Comparison of ENCODE assay signal across 1 cellular context in the genomic region with DNA sequence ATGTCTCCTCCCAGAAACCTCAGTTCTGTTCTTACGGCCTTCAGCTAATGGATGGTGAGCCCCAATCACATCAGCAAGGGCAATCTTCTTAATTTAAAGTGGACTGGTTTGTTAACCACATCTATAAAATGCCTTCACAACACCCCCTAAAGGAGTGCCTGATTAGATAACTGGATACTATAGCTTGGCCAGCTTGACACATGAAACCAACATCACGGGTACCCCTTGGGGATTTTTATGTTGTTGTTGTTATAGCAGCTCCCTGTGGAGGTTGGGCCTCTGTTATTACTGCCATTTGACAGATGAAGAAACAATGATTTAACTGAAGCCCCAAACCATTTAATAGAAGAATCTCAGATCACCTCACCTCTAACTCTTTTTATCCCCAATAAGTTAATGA.
A peak's percentile ranks its signal among the peaks of the same experiment; 100 is the strongest.
TF ChIP-seq lines count a peak whose summit lies in the region.

No MANE protein-coding gene starts in this region.

TF ChIP-seq in HEK293, 187 proteins besides CTCF, POLR2A, EP300 and RAD21 (continued from another document and continues in another):
- TF ChIP-seq, protein P1, sequence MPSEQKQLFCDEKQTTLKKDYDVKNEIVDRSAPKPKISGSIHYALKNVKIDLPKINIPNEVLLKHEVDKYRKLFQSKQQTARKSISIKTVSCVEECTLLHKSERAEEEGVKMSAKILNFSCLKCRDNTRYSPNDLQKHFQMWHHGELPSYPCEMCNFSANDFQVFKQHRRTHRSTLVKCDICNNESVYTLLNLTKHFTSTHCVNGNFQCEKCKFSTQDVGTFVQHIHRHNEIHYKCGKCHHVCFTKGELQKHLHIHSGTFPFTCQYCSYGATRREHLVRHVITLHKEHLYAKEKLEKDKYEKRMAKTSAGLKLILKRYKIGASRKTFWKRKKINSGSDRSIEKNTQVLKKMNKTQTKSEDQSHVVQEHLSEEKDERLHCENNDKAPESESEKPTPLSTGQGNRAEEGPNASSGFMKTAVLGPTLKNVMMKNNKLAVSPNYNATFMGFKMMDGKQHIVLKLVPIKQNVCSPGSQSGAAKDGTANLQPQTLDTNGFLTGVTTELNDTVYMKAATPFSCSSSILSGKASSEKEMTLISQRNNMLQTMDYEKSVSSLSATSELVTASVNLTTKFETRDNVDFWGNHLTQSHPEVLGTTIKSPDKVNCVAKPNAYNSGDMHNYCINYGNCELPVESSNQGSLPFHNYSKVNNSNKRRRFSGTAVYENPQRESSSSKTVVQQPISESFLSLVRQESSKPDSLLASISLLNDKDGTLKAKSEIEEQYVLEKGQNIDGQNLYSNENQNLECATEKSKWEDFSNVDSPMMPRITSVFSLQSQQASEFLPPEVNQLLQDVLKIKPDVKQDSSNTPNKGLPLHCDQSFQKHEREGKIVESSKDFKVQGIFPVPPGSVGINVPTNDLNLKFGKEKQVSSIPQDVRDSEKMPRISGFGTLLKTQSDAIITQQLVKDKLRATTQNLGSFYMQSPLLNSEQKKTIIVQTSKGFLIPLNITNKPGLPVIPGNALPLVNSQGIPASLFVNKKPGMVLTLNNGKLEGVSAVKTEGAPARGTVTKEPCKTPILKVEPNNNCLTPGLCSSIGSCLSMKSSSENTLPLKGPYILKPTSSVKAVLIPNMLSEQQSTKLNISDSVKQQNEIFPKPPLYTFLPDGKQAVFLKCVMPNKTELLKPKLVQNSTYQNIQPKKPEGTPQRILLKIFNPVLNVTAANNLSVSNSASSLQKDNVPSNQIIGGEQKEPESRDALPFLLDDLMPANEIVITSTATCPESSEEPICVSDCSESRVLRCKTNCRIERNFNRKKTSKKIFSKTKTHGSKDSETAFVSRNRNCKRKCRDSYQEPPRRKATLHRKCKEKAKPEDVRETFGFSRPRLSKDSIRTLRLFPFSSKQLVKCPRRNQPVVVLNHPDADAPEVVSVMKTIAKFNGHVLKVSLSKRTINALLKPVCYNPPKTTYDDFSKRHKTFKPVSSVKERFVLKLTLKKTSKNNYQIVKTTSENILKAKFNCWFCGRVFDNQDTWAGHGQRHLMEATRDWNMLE (tag by site-specific recombination; conservative IDR thresholded peaks at IDR 0.05; ENCODE audit: low read depth) = no peak
- TF ChIP-seq ZNF112 (tag by site-specific recombination; IDR thresholded peaks at IDR 0.05) = no peak
- no peak for TF ChIP-seq MYNN (tag by site-specific recombination; IDR thresholded peaks at IDR 0.05; ENCODE audit: borderline replicate concordance)
- TF ChIP-seq ZNF16 (tag by site-specific recombination; IDR thresholded peaks at IDR 0.05; ENCODE audit: low read depth) = no peak
- no peak for TF ChIP-seq ZNF777 (tag by site-specific recombination; IDR thresholded peaks at IDR 0.05; ENCODE audit: borderline replicate concordance)
- peak; percentile 56; the same call in 1 of the 2 replicates for TF ChIP-seq SP7 (tag by site-specific recombination; IDR thresholded peaks at IDR 0.05)
- TF ChIP-seq, protein P2, sequence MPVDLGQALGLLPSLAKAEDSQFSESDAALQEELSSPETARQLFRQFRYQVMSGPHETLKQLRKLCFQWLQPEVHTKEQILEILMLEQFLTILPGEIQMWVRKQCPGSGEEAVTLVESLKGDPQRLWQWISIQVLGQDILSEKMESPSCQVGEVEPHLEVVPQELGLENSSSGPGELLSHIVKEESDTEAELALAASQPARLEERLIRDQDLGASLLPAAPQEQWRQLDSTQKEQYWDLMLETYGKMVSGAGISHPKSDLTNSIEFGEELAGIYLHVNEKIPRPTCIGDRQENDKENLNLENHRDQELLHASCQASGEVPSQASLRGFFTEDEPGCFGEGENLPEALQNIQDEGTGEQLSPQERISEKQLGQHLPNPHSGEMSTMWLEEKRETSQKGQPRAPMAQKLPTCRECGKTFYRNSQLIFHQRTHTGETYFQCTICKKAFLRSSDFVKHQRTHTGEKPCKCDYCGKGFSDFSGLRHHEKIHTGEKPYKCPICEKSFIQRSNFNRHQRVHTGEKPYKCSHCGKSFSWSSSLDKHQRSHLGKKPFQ (tag by site-specific recombination; IDR thresholded peaks at IDR 0.05) = peak; percentile 40; the same call in 1 of the 2 replicates
- peak; percentile 77 for TF ChIP-seq ZEB2 (tag by site-specific recombination; IDR thresholded peaks at IDR 0.05)
- peak; percentile 73; the same call in 1 of the 2 replicates for TF ChIP-seq ZNF24 (tag by site-specific recombination; IDR thresholded peaks at IDR 0.05)
- TF ChIP-seq, protein P3, sequence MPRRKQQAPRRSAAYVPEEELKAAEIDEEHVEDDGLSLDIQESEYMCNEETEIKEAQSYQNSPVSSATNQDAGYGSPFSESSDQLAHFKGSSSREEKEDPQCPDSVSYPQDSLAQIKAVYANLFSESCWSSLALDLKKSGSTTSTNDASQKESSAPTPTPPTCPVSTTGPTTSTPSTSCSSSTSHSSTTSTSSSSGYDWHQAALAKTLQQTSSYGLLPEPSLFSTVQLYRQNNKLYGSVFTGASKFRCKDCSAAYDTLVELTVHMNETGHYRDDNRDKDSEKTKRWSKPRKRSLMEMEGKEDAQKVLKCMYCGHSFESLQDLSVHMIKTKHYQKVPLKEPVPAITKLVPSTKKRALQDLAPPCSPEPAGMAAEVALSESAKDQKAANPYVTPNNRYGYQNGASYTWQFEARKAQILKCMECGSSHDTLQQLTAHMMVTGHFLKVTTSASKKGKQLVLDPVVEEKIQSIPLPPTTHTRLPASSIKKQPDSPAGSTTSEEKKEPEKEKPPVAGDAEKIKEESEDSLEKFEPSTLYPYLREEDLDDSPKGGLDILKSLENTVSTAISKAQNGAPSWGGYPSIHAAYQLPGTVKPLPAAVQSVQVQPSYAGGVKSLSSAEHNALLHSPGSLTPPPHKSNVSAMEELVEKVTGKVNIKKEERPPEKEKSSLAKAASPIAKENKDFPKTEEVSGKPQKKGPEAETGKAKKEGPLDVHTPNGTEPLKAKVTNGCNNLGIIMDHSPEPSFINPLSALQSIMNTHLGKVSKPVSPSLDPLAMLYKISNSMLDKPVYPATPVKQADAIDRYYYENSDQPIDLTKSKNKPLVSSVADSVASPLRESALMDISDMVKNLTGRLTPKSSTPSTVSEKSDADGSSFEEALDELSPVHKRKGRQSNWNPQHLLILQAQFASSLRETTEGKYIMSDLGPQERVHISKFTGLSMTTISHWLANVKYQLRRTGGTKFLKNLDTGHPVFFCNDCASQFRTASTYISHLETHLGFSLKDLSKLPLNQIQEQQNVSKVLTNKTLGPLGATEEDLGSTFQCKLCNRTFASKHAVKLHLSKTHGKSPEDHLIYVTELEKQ (tag by site-specific recombination; IDR thresholded peaks at IDR 0.05; ENCODE audit: borderline replicate concordance) = peak; percentile 32; the same call in 1 of the 2 replicates
- TF ChIP-seq ZBTB8A (tag by site-specific recombination; IDR thresholded peaks at IDR 0.05) = peak; percentile 61; the same call in 1 of the 2 replicates
- TF ChIP-seq, protein P4, sequence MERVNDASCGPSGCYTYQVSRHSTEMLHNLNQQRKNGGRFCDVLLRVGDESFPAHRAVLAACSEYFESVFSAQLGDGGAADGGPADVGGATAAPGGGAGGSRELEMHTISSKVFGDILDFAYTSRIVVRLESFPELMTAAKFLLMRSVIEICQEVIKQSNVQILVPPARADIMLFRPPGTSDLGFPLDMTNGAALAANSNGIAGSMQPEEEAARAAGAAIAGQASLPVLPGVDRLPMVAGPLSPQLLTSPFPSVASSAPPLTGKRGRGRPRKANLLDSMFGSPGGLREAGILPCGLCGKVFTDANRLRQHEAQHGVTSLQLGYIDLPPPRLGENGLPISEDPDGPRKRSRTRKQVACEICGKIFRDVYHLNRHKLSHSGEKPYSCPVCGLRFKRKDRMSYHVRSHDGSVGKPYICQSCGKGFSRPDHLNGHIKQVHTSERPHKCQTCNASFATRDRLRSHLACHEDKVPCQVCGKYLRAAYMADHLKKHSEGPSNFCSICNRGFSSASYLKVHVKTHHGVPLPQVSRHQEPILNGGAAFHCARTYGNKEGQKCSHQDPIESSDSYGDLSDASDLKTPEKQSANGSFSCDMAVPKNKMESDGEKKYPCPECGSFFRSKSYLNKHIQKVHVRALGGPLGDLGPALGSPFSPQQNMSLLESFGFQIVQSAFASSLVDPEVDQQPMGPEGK (tag by site-specific recombination; IDR thresholded peaks at IDR 0.05) = 0 out of 2 replicates have a peak, but pooled peaks have one; percentile 64
- TF ChIP-seq ZNF529 (tag by site-specific recombination; IDR thresholded peaks at IDR 0.05; ENCODE audit: insufficient replicate concordance) = no peak
- TF ChIP-seq, protein P5, sequence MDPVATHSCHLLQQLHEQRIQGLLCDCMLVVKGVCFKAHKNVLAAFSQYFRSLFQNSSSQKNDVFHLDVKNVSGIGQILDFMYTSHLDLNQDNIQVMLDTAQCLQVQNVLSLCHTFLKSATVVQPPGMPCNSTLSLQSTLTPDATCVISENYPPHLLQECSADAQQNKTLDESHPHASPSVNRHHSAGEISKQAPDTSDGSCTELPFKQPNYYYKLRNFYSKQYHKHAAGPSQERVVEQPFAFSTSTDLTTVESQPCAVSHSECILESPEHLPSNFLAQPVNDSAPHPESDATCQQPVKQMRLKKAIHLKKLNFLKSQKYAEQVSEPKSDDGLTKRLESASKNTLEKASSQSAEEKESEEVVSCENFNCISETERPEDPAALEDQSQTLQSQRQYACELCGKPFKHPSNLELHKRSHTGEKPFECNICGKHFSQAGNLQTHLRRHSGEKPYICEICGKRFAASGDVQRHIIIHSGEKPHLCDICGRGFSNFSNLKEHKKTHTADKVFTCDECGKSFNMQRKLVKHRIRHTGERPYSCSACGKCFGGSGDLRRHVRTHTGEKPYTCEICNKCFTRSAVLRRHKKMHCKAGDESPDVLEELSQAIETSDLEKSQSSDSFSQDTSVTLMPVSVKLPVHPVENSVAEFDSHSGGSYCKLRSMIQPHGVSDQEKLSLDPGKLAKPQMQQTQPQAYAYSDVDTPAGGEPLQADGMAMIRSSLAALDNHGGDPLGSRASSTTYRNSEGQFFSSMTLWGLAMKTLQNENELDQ (tag by site-specific recombination; IDR thresholded peaks at IDR 0.05; ENCODE audit: low read depth) = no peak
- no peak for TF ChIP-seq HOXC10 (CRISPR knock-in tag; IDR thresholded peaks at IDR 0.05)
- no peak for TF ChIP-seq ZNF626 (tag by site-specific recombination; IDR thresholded peaks at IDR 0.05)
- TF ChIP-seq ZNF223 (tag by site-specific recombination; IDR thresholded peaks at IDR 0.05) = no peak
- TF ChIP-seq ZSCAN23 (tag by site-specific recombination; IDR thresholded peaks at IDR 0.05) = no peak
- TF ChIP-seq ZNF184 (tag by site-specific recombination; IDR thresholded peaks at IDR 0.05) = no peak
- TF ChIP-seq ZNF211 (tag by site-specific recombination; IDR thresholded peaks at IDR 0.05; ENCODE audit: low read depth) = no peak
- TF ChIP-seq ZNF560 (tag by site-specific recombination; IDR thresholded peaks at IDR 0.05; ENCODE audit: borderline replicate concordance) = no peak
- TF ChIP-seq, protein P6, sequence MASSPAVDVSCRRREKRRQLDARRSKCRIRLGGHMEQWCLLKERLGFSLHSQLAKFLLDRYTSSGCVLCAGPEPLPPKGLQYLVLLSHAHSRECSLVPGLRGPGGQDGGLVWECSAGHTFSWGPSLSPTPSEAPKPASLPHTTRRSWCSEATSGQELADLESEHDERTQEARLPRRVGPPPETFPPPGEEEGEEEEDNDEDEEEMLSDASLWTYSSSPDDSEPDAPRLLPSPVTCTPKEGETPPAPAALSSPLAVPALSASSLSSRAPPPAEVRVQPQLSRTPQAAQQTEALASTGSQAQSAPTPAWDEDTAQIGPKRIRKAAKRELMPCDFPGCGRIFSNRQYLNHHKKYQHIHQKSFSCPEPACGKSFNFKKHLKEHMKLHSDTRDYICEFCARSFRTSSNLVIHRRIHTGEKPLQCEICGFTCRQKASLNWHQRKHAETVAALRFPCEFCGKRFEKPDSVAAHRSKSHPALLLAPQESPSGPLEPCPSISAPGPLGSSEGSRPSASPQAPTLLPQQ (tag by site-specific recombination; IDR thresholded peaks at IDR 0.05) = peak; percentile 90
- TF ChIP-seq ZNF23 (tag by site-specific recombination; IDR thresholded peaks at IDR 0.05; ENCODE audit: borderline replicate concordance) = no peak
- no peak for TF ChIP-seq ZBTB48 (tag by site-specific recombination; IDR thresholded peaks at IDR 0.05)
- TF ChIP-seq, protein P7, sequence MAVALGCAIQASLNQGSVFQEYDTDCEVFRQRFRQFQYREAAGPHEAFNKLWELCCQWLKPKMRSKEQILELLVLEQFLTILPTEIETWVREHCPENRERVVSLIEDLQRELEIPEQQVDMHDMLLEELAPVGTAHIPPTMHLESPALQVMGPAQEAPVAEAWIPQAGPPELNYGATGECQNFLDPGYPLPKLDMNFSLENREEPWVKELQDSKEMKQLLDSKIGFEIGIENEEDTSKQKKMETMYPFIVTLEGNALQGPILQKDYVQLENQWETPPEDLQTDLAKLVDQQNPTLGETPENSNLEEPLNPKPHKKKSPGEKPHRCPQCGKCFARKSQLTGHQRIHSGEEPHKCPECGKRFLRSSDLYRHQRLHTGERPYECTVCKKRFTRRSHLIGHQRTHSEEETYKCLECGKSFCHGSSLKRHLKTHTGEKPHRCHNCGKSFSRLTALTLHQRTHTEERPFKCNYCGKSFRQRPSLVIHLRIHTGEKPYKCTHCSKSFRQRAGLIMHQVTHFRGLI (tag by site-specific recombination; IDR thresholded peaks at IDR 0.05) = no peak
- TF ChIP-seq, protein P8, sequence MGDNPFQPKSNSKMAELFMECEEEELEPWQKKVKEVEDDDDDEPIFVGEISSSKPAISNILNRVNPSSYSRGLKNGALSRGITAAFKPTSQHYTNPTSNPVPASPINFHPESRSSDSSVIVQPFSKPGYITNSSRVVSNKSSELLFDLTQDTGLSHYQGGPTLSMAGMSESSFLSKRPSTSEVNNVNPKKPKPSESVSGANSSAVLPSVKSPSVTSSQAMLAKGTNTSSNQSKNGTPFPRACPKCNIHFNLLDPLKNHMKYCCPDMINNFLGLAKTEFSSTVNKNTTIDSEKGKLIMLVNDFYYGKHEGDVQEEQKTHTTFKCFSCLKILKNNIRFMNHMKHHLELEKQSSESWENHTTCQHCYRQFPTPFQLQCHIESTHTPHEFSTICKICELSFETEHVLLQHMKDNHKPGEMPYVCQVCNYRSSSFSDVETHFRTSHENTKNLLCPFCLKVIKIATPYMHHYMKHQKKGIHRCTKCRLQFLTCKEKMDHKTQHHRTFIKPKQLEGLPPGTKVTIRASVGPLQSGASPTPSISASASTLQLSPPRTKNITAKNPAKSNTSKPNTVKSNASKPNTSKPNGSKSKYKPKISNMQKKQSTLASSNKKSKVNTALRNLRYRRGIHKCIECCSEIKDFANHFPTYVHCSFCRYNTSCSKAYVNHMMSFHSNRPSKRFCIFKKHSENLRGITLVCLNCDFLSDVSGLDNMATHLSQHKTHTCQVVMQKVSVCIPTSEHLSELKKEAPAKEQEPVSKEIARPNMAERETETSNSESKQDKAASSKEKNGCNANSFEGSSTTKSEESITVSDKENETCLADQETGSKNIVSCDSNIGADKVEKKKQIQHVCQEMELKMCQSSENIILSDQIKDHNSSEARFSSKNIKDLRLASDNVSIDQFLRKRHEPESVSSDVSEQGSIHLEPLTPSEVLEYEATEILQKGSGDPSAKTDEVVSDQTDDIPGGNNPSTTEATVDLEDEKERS (tag by site-specific recombination; IDR thresholded peaks at IDR 0.05) = no peak
- 0 out of 2 replicates have a peak, but pooled peaks have one; percentile 19 for TF ChIP-seq ZSCAN16 (tag by site-specific recombination; IDR thresholded peaks at IDR 0.05)
- TF ChIP-seq, protein P9, sequence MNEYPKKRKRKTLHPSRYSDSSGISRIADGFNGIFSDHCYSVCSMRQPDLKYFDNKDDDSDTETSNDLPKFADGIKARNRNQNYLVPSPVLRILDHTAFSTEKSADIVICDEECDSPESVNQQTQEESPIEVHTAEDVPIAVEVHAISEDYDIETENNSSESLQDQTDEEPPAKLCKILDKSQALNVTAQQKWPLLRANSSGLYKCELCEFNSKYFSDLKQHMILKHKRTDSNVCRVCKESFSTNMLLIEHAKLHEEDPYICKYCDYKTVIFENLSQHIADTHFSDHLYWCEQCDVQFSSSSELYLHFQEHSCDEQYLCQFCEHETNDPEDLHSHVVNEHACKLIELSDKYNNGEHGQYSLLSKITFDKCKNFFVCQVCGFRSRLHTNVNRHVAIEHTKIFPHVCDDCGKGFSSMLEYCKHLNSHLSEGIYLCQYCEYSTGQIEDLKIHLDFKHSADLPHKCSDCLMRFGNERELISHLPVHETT (tag by site-specific recombination; IDR thresholded peaks at IDR 0.05) = no peak
- TF ChIP-seq ZNF350 (tag by site-specific recombination; IDR thresholded peaks at IDR 0.05) = no peak
